Comparison of ENCODE assay signal across 22 cellular contexts in genomic region chr6:115847671-115848070, GRCh38.
"Had no signal": no experiment of that assay in that cellular context is flagged by ENCODE, and none has a peak within 500 bp of the region (broad histone marks: within the 10 kb centered on the region; RNA-seq: fewer than 3 reads in every experiment).

No MANE protein-coding gene starts in this region.

- ATAC-seq: effector memory CD8-positive, alpha-beta T cell; esophagus mucosa; gastrocnemius medialis; heart right ventricle; left cardiac atrium; left lung; left ventricle myocardium superior; lower lobe of right lung; mucosa of descending colon had no signal

- DNase-seq: colonic mucosa; cortex of kidney; effector CD8-positive, alpha-beta T cell; effector memory CD8-positive, alpha-beta T cell; endodermal cell; erythroblast; esophagus squamous epithelium; foreskin fibroblast; foreskin melanocyte; gastrocnemius medialis; glutamatergic neuron; head of caudate nucleus; heart right ventricle; hippocampal formation; left cardiac atrium; left lung; left ventricle myocardium superior; lower lobe of right lung; mesenchymal stem cell; mucosa of descending colon; naive B cell had no signal
